Comparison of ENCODE assay signal across 23 cellular contexts in the genomic region with DNA sequence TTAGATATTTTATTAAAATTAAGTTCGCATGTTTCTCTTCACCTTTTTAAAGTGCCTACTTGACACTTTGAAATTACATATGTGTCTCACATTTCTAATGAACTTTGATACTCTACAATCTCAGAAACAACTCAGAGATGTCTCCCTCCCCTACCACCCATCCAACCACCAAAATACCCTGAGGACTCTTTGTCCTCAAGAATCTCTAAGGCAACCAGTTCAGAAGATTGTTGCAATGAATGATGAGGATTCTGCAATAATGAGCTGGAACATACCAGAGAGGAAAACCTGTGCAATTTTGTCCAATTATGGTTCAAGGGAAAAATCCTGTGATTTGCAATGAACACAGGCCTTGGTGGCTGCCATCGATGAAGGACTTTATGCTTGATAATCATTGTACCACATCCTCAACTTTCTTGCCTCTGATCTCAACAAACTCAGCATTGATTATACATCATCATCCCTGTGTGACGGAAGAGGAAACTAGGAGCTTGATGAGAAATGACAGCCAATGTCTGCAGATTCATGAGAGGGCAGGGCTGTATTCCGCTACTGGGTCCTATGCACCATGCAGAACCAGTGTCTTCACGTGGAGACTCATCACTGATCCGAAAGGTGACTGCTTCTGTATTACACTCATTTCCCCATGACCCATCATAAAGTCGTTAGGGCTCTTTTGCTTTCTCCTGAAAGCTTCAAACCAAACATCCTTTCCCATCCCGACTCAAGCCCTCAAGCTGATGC. TPM values are rescaled to one million over a fixed set of nuclear protein-coding genes. Genes with fewer than 3 reads are reported as not detected.
DNase-seq lines count a peak whose midpoint lies in the region; ATAC-seq, FAIRE-seq and TF ChIP-seq lines count a peak whose summit lies in the region.
"Had no signal": no experiment of that assay in that cellular context is flagged by ENCODE, and none has a peak within 500 bp of the region (broad histone marks: within the 10 kb centered on the region; RNA-seq: fewer than 3 reads in every experiment).

No MANE protein-coding gene starts in this region.

- H3K4me2 ChIP-seq in neuronal stem cell (ENCODE audit: insufficient read depth, low read length, poor library complexity, severe bottlenecking) = no peak overlapping the region

- H3K36me3 ChIP-seq in neuronal stem cell (replicated peaks in 1 of 2; ENCODE audit: control insufficient read depth in 2 of 2, insufficient read depth in 2 of 2, low read length in 2 of 2) = peaks cover 0 to 1% of the 10 kb centered on the region in 2 donors
- H3K36me3 ChIP-seq: esophagus squamous epithelium, pancreas had no signal

- H2BK5ac ChIP-seq in neuronal stem cell (ENCODE audit: low read length) = no peak overlapping the region

- CTCF ChIA-PET in CD4-positive, alpha-beta T cell (lab: Charles Lee) = no interaction called here

- peaks cover 68% of the 10 kb centered on the region for H3K4me1 Mint-ChIP-seq in dendritic cell treated with granulocyte-macrophage colony-stimulating factor and Interleukin-4, amounts not matched to agents 40 ng/mL and 50 ng/mL, for 4 days (ENCODE audit: low read depth)
- H3K4me1 Mint-ChIP-seq in CD4-positive, alpha-beta T cell (ENCODE audit: low read depth) = no peaks in the 10 kb centered on the region
- H3K4me1 Mint-ChIP-seq: activated CD4-positive, alpha-beta T cell treated with anti-CD3 and anti-CD28 coated beads for 36 hours; mesothelial cell of epicardium had no signal

- H2BK120ac ChIP-seq in neuronal stem cell (ENCODE audit: low read depth, low read length) = no peak overlapping the region

- WGBS in neuronal stem cell (ENCODE audit: extremely low coverage in 2 of 2, insufficient read length in 2 of 2, insufficient replicate concordance in 1 of 2), 2 donors = no CpG with 5 or more reads among the region's 8 CpGs

- H3K27me3 Mint-ChIP-seq in dendritic cell treated with granulocyte-macrophage colony-stimulating factor and Interleukin-4, amounts not matched to agents 40 ng/mL and 50 ng/mL, for 4 days = peaks cover 2% of the 10 kb centered on the region
- peaks cover 25% of the 10 kb centered on the region for H3K27me3 Mint-ChIP-seq in CD4-positive, alpha-beta T cell

- H3K23ac ChIP-seq in neuronal stem cell (ENCODE audit: low read depth, low read length, poor library complexity) = no peak overlapping the region

- no peak for ATAC-seq in CD4-positive, alpha-beta T cell (ENCODE audit: poor library complexity)
- ATAC-seq: activated CD4-positive, alpha-beta T cell treated with anti-CD3 and anti-CD28 coated beads for 36 hours; body of pancreas; stimulated activated naive B cell treated with anti-CD40 and anti-IgM and Interleukin-4, amounts not matched to agents 10 μg/mL and 1 μg/mL and 100 μg/mL, for 72 hours had no signal

- H3K4me3 ChIP-seq in HL-60 (replicated peaks; ENCODE audit: insufficient read depth, low read length) = peak overlapping the region; percentile 4
- no peak overlapping the region for H3K4me3 ChIP-seq in neuronal stem cell (ENCODE audit: low read length in 2 of 2)
- H3K4me3 ChIP-seq: body of pancreas had no signal

- H3K4me1 ChIP-seq in neuronal stem cell (ENCODE audit: control insufficient read depth in 2 of 2, insufficient read depth in 1 of 2, low read depth in 1 of 2, low read length in 2 of 2) = no peaks in the 10 kb centered on the region
- H3K4me1 ChIP-seq: body of pancreas, Caco-2, esophagus squamous epithelium, pancreas had no signal

- TF ChIP-seq POLR2A in H54 (IDR thresholded peaks at IDR 0.05; ENCODE audit: low read depth, low read length) = no peak

- peak overlapping the region; percentile 42 for H3K14ac ChIP-seq in neuronal stem cell (ENCODE audit: low read length)

- H3K27ac ChIP-seq in HL-60 (replicated peaks) (peak overlapping the region; percentile 45), neuronal stem cell (replicated peaks; ENCODE audit: low read length) (no peak overlapping the region)
- H3K27ac ChIP-seq in CD4-positive, alpha-beta T cell (ENCODE audit: low read depth, low read length) = no peak overlapping the region

- H4K91ac ChIP-seq in neuronal stem cell (ENCODE audit: low read depth, low read length, poor library complexity) = no peak overlapping the region

- no peak for TF ChIP-seq CTCF in HL-60 (IDR thresholded peaks at IDR 0.05; ENCODE audit: insufficient read depth, low read length)
- TF ChIP-seq CTCF in CD4-positive, alpha-beta T cell (IDR thresholded peaks at IDR 0.05) = no peak

- H3K4ac ChIP-seq in neuronal stem cell (ENCODE audit: low read length) = no peak overlapping the region

- H3K79me1 ChIP-seq in neuronal stem cell (ENCODE audit: low read depth, low read length) = no peaks in the 10 kb centered on the region

- no peak overlapping the region for H2AFZ ChIP-seq in neuronal stem cell (ENCODE audit: low read length)

- H2BK15ac ChIP-seq in neuronal stem cell (ENCODE audit: low read length) = no peak overlapping the region

- H2AK5ac ChIP-seq in neuronal stem cell (ENCODE audit: low read depth, low read length) = no peak overlapping the region

- peaks cover 13% of the 10 kb centered on the region for H3K36me3 Mint-ChIP-seq in dendritic cell treated with granulocyte-macrophage colony-stimulating factor and Interleukin-4, amounts not matched to agents 40 ng/mL and 50 ng/mL, for 4 days (ENCODE audit: low read depth)
- no peaks in the 10 kb centered on the region for H3K36me3 Mint-ChIP-seq in CD4-positive, alpha-beta T cell (ENCODE audit: low read depth)
- H3K36me3 Mint-ChIP-seq: mesothelial cell of epicardium had no signal

- H3K27me3 ChIP-seq in HL-60 (ENCODE audit: insufficient read depth, poor library complexity, severe bottlenecking) (no peaks in the 10 kb centered on the region), neuronal stem cell (ENCODE audit: control insufficient read depth in 3 of 3, insufficient read depth in 3 of 3, low read depth in 1 of 3, low read length in 3 of 3) (no peaks in the 10 kb centered on the region)
- H3K27me3 ChIP-seq in CD4-positive, alpha-beta T cell (ENCODE audit: control insufficient read depth, insufficient read depth, low read length) = no peaks in the 10 kb centered on the region
- H3K27me3 ChIP-seq: body of pancreas, esophagus squamous epithelium, pancreas had no signal

- H3K18ac ChIP-seq in neuronal stem cell (ENCODE audit: low read length) = no peak overlapping the region

- H3K27ac Mint-ChIP-seq in dendritic cell treated with granulocyte-macrophage colony-stimulating factor and Interleukin-4, amounts not matched to agents 40 ng/mL and 50 ng/mL, for 4 days = peak overlapping the region; percentile 87
- H3K27ac Mint-ChIP-seq in CD4-positive, alpha-beta T cell = no peak overlapping the region
- H3K27ac Mint-ChIP-seq: activated CD4-positive, alpha-beta T cell treated with anti-CD3 and anti-CD28 coated beads for 36 hours; mesothelial cell of epicardium; stimulated activated naive B cell treated with anti-CD40 and anti-IgM and Interleukin-4, amounts not matched to agents 10 μg/mL and 1 μg/mL and 100 μg/mL, for 72 hours had no signal

- no peak overlapping the region for H2BK12ac ChIP-seq in neuronal stem cell (ENCODE audit: low read length)

- intact Hi-C loops in dendritic cell treated with granulocyte-macrophage colony-stimulating factor and Interleukin-4, amounts not matched to agents 40 ng/mL and 50 ng/mL, for 4 days (cut with micrococcal nuclease) = no loop called here
- intact Hi-C loops in CD4-positive, alpha-beta T cell (cut with DNase I, micrococcal nuclease) = no loop called here

- peak; percentile 61 for DNase-seq in AG08395 (ENCODE audit: low spot score)
- DNase-seq in HL-60 (ENCODE audit: low read depth in 1 of 2, low spot score in 1 of 2) = no peak
- no peak for DNase-seq in neuronal stem cell (ENCODE audit: low spot score)
- DNase-seq in activated T-cell treated with anti-CD3 and anti-CD28 coated beads for 4 hours = no peak
- no peak for DNase-seq in NCI-H524 (lab: John Stamatoyannopoulos, UW)
- DNase-seq in H54 (ENCODE audit: insufficient read length, low spot score) = no peak
- DNase-seq in CD4-positive, alpha-beta T cell = no peak
- DNase-seq: activated CD4-positive, alpha-beta T cell treated with anti-CD3 and anti-CD28 coated beads for 36 hours; activated CD8-positive, alpha-beta memory T cell treated with anti-CD3 and anti-CD28 coated beads, Interleukin-2, amount 50 U/mL, for 4 hours; body of pancreas; Caco-2; esophagus squamous epithelium; H7; islet precursor cell; NCI-H1930; NCI-H510A treated with DMSO at 0.1 percent for 48 hours; OCI-M1; pancreas; stimulated activated naive B cell treated with anti-CD40 and anti-IgM and Interleukin-4, amounts not matched to agents 10 μg/mL and 1 μg/mL and 100 μg/mL, for 72 hours had no signal

- no peaks in the 10 kb centered on the region for H3K9me3 Mint-ChIP-seq in dendritic cell treated with granulocyte-macrophage colony-stimulating factor and Interleukin-4, amounts not matched to agents 40 ng/mL and 50 ng/mL, for 4 days
- no peaks in the 10 kb centered on the region for H3K9me3 Mint-ChIP-seq in CD4-positive, alpha-beta T cell

- H3K9me3 ChIP-seq in neuronal stem cell (replicated peaks in 1 of 2; ENCODE audit: control insufficient read depth in 2 of 2, insufficient read depth in 1 of 2, low read depth in 1 of 2, low read length in 2 of 2) = peaks cover 0 to 8% of the 10 kb centered on the region in 2 donors
- H3K9me3 ChIP-seq in CD4-positive, alpha-beta T cell (ENCODE audit: control insufficient read depth, low read length) = no peaks in the 10 kb centered on the region
- H3K9me3 ChIP-seq: body of pancreas, Caco-2, esophagus squamous epithelium, pancreas had no signal

- no peak overlapping the region for H4K8ac ChIP-seq in neuronal stem cell (ENCODE audit: low read depth, low read length)

- H3K4me3 Mint-ChIP-seq in dendritic cell treated with granulocyte-macrophage colony-stimulating factor and Interleukin-4, amounts not matched to agents 40 ng/mL and 50 ng/mL, for 4 days = peak overlapping the region; percentile 36
- H3K4me3 Mint-ChIP-seq in CD4-positive, alpha-beta T cell = no peak overlapping the region
- H3K4me3 Mint-ChIP-seq: activated CD4-positive, alpha-beta T cell treated with anti-CD3 and anti-CD28 coated beads for 36 hours; mesothelial cell of epicardium; stimulated activated naive B cell treated with anti-CD40 and anti-IgM and Interleukin-4, amounts not matched to agents 10 μg/mL and 1 μg/mL and 100 μg/mL, for 72 hours had no signal

- POLR2A ChIA-PET in CD4-positive, alpha-beta T cell (lab: Charles Lee) = no interaction called here

- FAIRE-seq in H54 (lab: Jason Lieb, UNC) = no peak
- FAIRE-seq: pancreas had no signal

- H3K9ac ChIP-seq in neuronal stem cell (ENCODE audit: low read depth, low read length, poor library complexity) = no peak overlapping the region

RNA-seq across cellular contexts. Expression of a gene that starts 1.1 kb away (rescaled TPM):
- polyA plus RNA-seq in neuronal stem cell (2013, experiment 1 of 2) = not detected
- polyA plus RNA-seq in neuronal stem cell (2013, experiment 2 of 2) = not detected
- 1 to 10 TPM; 1.2 to 1.9 TPM for total RNA-seq in CD4-positive, alpha-beta T cell
- total RNA-seq: activated CD4-positive, alpha-beta T cell treated with anti-CD3 and anti-CD28 coated beads for 36 hours; Caco-2; dermis microvascular lymphatic vessel endothelial cell; H7; mesothelial cell of epicardium had no signal
- polyA plus RNA-seq: AG04450 had no signal

RNA-seq across cellular contexts. Expression of a gene that starts 10.4 kb away (rescaled TPM):
- not detected for polyA plus RNA-seq in neuronal stem cell (2013, experiment 1 of 2)
- not detected for polyA plus RNA-seq in neuronal stem cell (2013, experiment 2 of 2)
- not detected for total RNA-seq in CD4-positive, alpha-beta T cell
- total RNA-seq: activated CD4-positive, alpha-beta T cell treated with anti-CD3 and anti-CD28 coated beads for 36 hours; Caco-2; dermis microvascular lymphatic vessel endothelial cell; H7; mesothelial cell of epicardium had no signal
- polyA plus RNA-seq: AG04450 had no signal

RNA-seq across cellular contexts. Expression of a gene that starts 26.8 kb away (rescaled TPM):
- polyA plus RNA-seq in neuronal stem cell (2013, experiment 1 of 2) = 0.06 TPM
- polyA plus RNA-seq in neuronal stem cell (2013, experiment 2 of 2) = 0.08 TPM
- total RNA-seq in CD4-positive, alpha-beta T cell = not detected
- total RNA-seq: activated CD4-positive, alpha-beta T cell treated with anti-CD3 and anti-CD28 coated beads for 36 hours; Caco-2; dermis microvascular lymphatic vessel endothelial cell; H7 had no signal
- polyA plus RNA-seq: AG04450 had no signal

RNA-seq across cellular contexts. Expression of a gene that starts 44.4 kb away (rescaled TPM):
- polyA plus RNA-seq in neuronal stem cell (2013, experiment 1 of 2) = not detected
- not detected for polyA plus RNA-seq in neuronal stem cell (2013, experiment 2 of 2)
- total RNA-seq in CD4-positive, alpha-beta T cell = not detected
- total RNA-seq: activated CD4-positive, alpha-beta T cell treated with anti-CD3 and anti-CD28 coated beads for 36 hours; Caco-2; H7; mesothelial cell of epicardium had no signal
- polyA plus RNA-seq: AG04450 had no signal

RNA-seq across cellular contexts. Expression of a gene that starts 57.4 kb away (rescaled TPM):
- 4.1 TPM for polyA plus RNA-seq in neuronal stem cell (2013, experiment 1 of 2)
- 5.0 TPM for polyA plus RNA-seq in neuronal stem cell (2013, experiment 2 of 2)
- total RNA-seq in CD4-positive, alpha-beta T cell = 1 to 10 TPM; 2.8 to 3.6 TPM
